1 cellular context compared by ENCODE assay signal in the genomic region with DNA sequence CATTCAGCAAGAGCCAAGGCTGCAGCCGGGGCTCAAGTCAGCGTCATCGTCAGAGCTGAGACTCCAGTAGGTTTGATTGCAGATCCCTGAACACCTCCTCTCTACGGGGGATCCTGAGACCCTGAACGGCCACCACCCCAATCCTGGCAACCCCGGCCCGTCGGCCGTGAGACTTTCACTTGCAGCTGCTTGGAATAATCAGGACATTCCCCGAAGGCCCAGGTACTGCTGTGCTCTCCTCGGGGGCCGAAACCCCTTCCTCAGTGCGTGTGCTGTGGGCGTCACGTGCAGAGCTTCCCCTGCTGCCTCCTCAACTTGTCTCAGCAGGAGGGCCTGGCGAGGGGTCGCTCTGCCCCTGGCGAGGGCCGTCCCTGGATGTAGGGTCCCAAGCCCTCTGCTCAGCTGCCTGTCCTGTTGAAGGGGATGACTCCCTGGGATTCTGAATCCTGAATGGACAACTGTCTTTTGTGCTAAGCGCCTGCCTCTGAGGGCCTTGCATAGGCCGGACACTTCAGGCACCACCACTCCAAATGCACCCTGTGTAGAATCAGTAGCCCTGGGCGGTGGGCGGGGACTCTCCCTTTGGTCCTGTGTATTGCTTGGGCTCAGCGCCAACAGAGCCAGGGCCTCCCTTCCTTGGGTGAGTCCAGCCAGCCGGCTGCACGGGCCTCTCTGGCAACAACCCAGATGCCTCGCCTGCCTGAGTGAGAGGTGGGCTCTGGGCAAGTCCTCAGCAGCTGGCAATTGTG.
TF ChIP-seq lines count a peak whose summit lies in the region.

No MANE protein-coding gene starts in this region.

TF ChIP-seq in HepG2, 621 proteins besides CTCF, POLR2A, EP300 and RAD21 (continued from another document):
- TF ChIP-seq, protein P1, sequence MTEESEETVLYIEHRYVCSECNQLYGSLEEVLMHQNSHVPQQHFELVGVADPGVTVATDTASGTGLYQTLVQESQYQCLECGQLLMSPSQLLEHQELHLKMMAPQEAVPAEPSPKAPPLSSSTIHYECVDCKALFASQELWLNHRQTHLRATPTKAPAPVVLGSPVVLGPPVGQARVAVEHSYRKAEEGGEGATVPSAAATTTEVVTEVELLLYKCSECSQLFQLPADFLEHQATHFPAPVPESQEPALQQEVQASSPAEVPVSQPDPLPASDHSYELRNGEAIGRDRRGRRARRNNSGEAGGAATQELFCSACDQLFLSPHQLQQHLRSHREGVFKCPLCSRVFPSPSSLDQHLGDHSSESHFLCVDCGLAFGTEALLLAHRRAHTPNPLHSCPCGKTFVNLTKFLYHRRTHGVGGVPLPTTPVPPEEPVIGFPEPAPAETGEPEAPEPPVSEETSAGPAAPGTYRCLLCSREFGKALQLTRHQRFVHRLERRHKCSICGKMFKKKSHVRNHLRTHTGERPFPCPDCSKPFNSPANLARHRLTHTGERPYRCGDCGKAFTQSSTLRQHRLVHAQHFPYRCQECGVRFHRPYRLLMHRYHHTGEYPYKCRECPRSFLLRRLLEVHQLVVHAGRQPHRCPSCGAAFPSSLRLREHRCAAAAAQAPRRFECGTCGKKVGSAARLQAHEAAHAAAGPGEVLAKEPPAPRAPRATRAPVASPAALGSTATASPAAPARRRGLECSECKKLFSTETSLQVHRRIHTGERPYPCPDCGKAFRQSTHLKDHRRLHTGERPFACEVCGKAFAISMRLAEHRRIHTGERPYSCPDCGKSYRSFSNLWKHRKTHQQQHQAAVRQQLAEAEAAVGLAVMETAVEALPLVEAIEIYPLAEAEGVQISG (CRISPR knock-in tag; IDR thresholded peaks at IDR 0.05) = no peak
- TF ChIP-seq ZNF232 (CRISPR knock-in tag; IDR thresholded peaks at IDR 0.05; ENCODE audit: borderline replicate concordance) = no peak
- TF ChIP-seq, protein P2, sequence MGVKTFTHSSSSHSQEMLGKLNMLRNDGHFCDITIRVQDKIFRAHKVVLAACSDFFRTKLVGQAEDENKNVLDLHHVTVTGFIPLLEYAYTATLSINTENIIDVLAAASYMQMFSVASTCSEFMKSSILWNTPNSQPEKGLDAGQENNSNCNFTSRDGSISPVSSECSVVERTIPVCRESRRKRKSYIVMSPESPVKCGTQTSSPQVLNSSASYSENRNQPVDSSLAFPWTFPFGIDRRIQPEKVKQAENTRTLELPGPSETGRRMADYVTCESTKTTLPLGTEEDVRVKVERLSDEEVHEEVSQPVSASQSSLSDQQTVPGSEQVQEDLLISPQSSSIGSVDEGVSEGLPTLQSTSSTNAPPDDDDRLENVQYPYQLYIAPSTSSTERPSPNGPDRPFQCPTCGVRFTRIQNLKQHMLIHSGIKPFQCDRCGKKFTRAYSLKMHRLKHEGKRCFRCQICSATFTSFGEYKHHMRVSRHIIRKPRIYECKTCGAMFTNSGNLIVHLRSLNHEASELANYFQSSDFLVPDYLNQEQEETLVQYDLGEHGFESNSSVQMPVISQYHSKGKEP (CRISPR knock-in tag; IDR thresholded peaks at IDR 0.05) = no peak
- TF ChIP-seq MLLT10 (CRISPR knock-in tag; IDR thresholded peaks at IDR 0.05) = no peak
- no peak for TF ChIP-seq ZNF230 (CRISPR knock-in tag; IDR thresholded peaks at IDR 0.05)
- TF ChIP-seq SMARCE1 (IDR thresholded peaks at IDR 0.05; ENCODE audit: borderline replicate concordance) = no peak
- TF ChIP-seq MYC (CRISPR knock-in tag; IDR thresholded peaks at IDR 0.05; ENCODE audit: borderline replicate concordance) = no peak
- TF ChIP-seq FOXM1 (CRISPR knock-in tag; IDR thresholded peaks at IDR 0.05) = no peak
